ENCODE assay signal across 9 cellular contexts in the genomic region with DNA sequence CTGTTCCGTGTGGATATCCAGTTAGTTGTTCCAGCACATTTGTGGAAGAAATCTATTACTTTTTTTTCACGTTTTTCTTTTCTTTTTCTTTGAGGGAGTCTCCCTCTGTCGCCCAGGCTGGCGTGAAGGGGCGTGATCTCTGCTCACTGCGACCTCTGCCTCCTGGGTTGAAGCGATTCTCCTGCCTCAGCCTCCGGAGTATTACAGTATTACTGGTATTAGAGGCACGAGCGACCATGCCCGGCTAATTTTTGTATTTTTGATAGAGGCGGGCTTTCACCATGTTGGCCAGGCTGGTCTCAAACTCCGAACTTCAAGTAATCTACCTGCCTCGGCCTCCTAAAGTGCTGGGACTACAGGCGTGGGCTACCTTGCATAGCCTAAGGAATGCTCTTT. TPM values are rescaled to one million over a fixed set of nuclear protein-coding genes. Genes with fewer than 3 reads are reported as not detected.
DNase-seq lines count a peak whose midpoint lies in the region; ATAC-seq, FAIRE-seq and TF ChIP-seq lines count a peak whose summit lies in the region.
"Had no signal": no experiment of that assay in that cellular context is flagged by ENCODE, and none has a peak within 500 bp of the region (broad histone marks: within the 10 kb centered on the region; RNA-seq: fewer than 3 reads in every experiment).

No MANE protein-coding gene starts in this region.

- no peaks in the 10 kb centered on the region for H3K27me3 Mint-ChIP-seq in activated T-cell treated with anti-CD3 and anti-CD28 coated beads, Interleukin-2, amount 50 U/mL, for 72 hours (ENCODE audit: low read depth)
- peaks cover 14% of the 10 kb centered on the region for H3K27me3 Mint-ChIP-seq in brain
- no peaks in the 10 kb centered on the region for H3K27me3 Mint-ChIP-seq in mesothelial cell of epicardium (ENCODE audit: low read depth)
- no peaks in the 10 kb centered on the region for H3K27me3 Mint-ChIP-seq in type B pancreatic cell

- H3K27ac Mint-ChIP-seq in activated T-cell treated with anti-CD3 and anti-CD28 coated beads, Interleukin-2, amount 50 U/mL, for 72 hours, result peak overlapping the region; percentile 87
- peak overlapping the region; percentile 91 to 95 (median 95) for H3K27ac Mint-ChIP-seq in brain
- peak overlapping the region; percentile 99 for H3K27ac Mint-ChIP-seq in mesothelial cell of epicardium
- peak overlapping the region; percentile 97 for H3K27ac Mint-ChIP-seq in type B pancreatic cell

- peak overlapping the region; percentile 97 to 99 for H3K4me3 Mint-ChIP-seq in activated T-cell treated with anti-CD3 and anti-CD28 coated beads, Interleukin-2, amount 50 U/mL, for 72 hours
- H3K4me3 Mint-ChIP-seq in brain (peak overlapping the region; percentile 93 to 98 (median 96)), mesothelial cell of epicardium (peak overlapping the region; percentile 95), type B pancreatic cell (peak overlapping the region; percentile 98)

- FAIRE-seq in urothelium cell line (lab: Jason Lieb, UNC), result no peak

- peaks cover 38% of the 10 kb centered on the region for H3K4me1 Mint-ChIP-seq in activated T-cell treated with anti-CD3 and anti-CD28 coated beads, Interleukin-2, amount 50 U/mL, for 72 hours (ENCODE audit: low read depth)
- H3K4me1 Mint-ChIP-seq in brain (peaks cover 40% of the 10 kb centered on the region), mesothelial cell of epicardium (peaks cover 29% of the 10 kb centered on the region), type B pancreatic cell (ENCODE audit: unreplicated experiment) (peaks cover 28% of the 10 kb centered on the region)

- DNase-seq in activated T-cell treated with anti-CD3 and anti-CD28 coated beads, Interleukin-2, amount 50 U/mL, for 72 hours, result no peak
- no peak for DNase-seq in activated T-cell treated with anti-CD3 and anti-CD28 coated beads, Interleukin-2, amount 50 U/mL, for 48 hours
- DNase-seq in mesothelial cell of epicardium (ENCODE audit: low spot score in 2 of 2, unreplicated experiment in 2 of 2), result no peak
- no peak for DNase-seq in type B pancreatic cell (ENCODE audit: extremely low spot score, unreplicated experiment)
- DNase-seq in urothelium cell line (ENCODE audit: low spot score), result no peak
- DNase-seq: stimulated activated CD4-positive, alpha-beta T cell treated with anti-CD3 and anti-CD28 coated beads, Interleukin-4, amount 100 ng/mL, for 24 hours had no signal

- peaks cover 10 to 14% of the 10 kb centered on the region in 2 donors for H3K36me3 Mint-ChIP-seq in activated T-cell treated with anti-CD3 and anti-CD28 coated beads, Interleukin-2, amount 50 U/mL, for 72 hours (ENCODE audit: insufficient read depth in 2 of 2)
- H3K36me3 Mint-ChIP-seq in brain, result no peaks in the 10 kb centered on the region
- H3K36me3 Mint-ChIP-seq in mesothelial cell of epicardium, result peaks cover 5% of the 10 kb centered on the region
- H3K36me3 Mint-ChIP-seq in type B pancreatic cell, result peaks cover 12% of the 10 kb centered on the region

- TF ChIP-seq CTCF in brain (conservative IDR thresholded peaks at IDR 0.05) (no peak), mesothelial cell of epicardium (IDR thresholded peaks at IDR 0.05; ENCODE audit: unreplicated experiment) (no peak), type B pancreatic cell (conservative IDR thresholded peaks at IDR 0.05) (no peak)

- H3K9me3 Mint-ChIP-seq in activated T-cell treated with anti-CD3 and anti-CD28 coated beads, Interleukin-2, amount 50 U/mL, for 72 hours, result peaks cover 0 to 2% of the 10 kb centered on the region in 2 donors
- H3K9me3 Mint-ChIP-seq in brain (peaks cover 0 to 6% (median 0%) of the 10 kb centered on the region in 5 experiments), mesothelial cell of epicardium (peaks cover 6% of the 10 kb centered on the region), type B pancreatic cell (no peaks in the 10 kb centered on the region)

- no peak for ATAC-seq in activated T-cell treated with anti-CD3 and anti-CD28 coated beads, Interleukin-2, amount 50 U/mL, for 72 hours (replicated peaks in 1 of 2)
- ATAC-seq in GM21423 (IDR thresholded peaks at IDR 0.05; ENCODE audit: unreplicated experiment) (no peak), HG03175 (IDR thresholded peaks at IDR 0.05; ENCODE audit: unreplicated experiment) (no peak)

RNA-seq across cellular contexts. Expression of a gene that starts 43.6 kb away (rescaled TPM):
- 10 to 100 TPM; 21.3 to 24.7 TPM for total RNA-seq in activated T-cell treated with anti-CD3 and anti-CD28 coated beads, Interleukin-2, amount 50 U/mL, for 72 hours
- polyA plus RNA-seq in brain (ENCODE audit: insufficient read depth, low read depth, low replicate concordance), result 3.7 TPM
- total RNA-seq in mesothelial cell of epicardium (26.7 to 29.6 TPM (median 29.0 TPM) in 3 replicates), type B pancreatic cell (ENCODE audit: low replicate concordance) (24.7 and 27.3 TPM in 2 replicates)

RNA-seq across cellular contexts. Expression of a gene that starts 53.1 kb away (rescaled TPM):
- 10 to 100 TPM; 47.4 to 52.8 TPM for total RNA-seq in activated T-cell treated with anti-CD3 and anti-CD28 coated beads, Interleukin-2, amount 50 U/mL, for 72 hours
- 7.5 TPM for polyA plus RNA-seq in brain (ENCODE audit: insufficient read depth, low read depth, low replicate concordance)
- 143 to 152 TPM (median 145 TPM) in 3 replicates for total RNA-seq in mesothelial cell of epicardium
- total RNA-seq in type B pancreatic cell (ENCODE audit: low replicate concordance), result 76.2 and 81.0 TPM in 2 replicates
